In genomic region chr17:62477718-62478401, GRCh38 we compare ENCODE assay signal across 8 cellular contexts. TPM values are rescaled to one million over a fixed set of nuclear protein-coding genes. Genes with fewer than 3 reads are reported as not detected.
DNase-seq lines count a peak whose midpoint lies in the region; ATAC-seq and TF ChIP-seq lines count a peak whose summit lies in the region.
"Not testable (repeated sequence)": the region's sequence is repeated elsewhere in the genome, so short reads cannot be mapped to it uniquely, and the experiment has no call there.

No MANE protein-coding gene starts in this region.

- H3K9ac ChIP-seq in SK-N-MC (ENCODE audit: insufficient read length), result peak overlapping the region; percentile 74
- H3K9ac ChIP-seq in muscle layer of colon (ENCODE audit: low read length), result not testable (repeated sequence)

- TF ChIP-seq CTCF in fibroblast of villous mesenchyme (IDR thresholded peaks at IDR 0.05; ENCODE audit: insufficient read depth, low read depth, low read length), result not testable (repeated sequence)

- CTCF ChIA-PET in activated naive CD4-positive, alpha-beta T cell treated with anti-CD3 and anti-CD28 coated beads for 36 hours (lab: Charles Lee), result not testable (repeated sequence)

- peak overlapping the region; percentile 36 for H3K27ac Mint-ChIP-seq in activated naive CD4-positive, alpha-beta T cell treated with anti-CD3 and anti-CD28 coated beads for 36 hours

- intact Hi-C loops in activated naive CD4-positive, alpha-beta T cell treated with anti-CD3 and anti-CD28 coated beads for 36 hours (cut with micrococcal nuclease), result loop anchor here (5.0 kb wide), 2 partner anchors 56 to 489 kb away; partner anchors contain the start of genes METTL2A and TANC2

- peak overlapping the region; percentile 73 for H3K4me3 Mint-ChIP-seq in activated naive CD4-positive, alpha-beta T cell treated with anti-CD3 and anti-CD28 coated beads for 36 hours

- DNase-seq in D341Med (ENCODE audit: low spot score), result peak; percentile 76
- DNase-seq in SK-N-MC (ENCODE audit: low read depth, low spot score); fibroblast of villous mesenchyme (ENCODE audit: low read depth): not testable (repeated sequence)
- DNase-seq in activated naive CD4-positive, alpha-beta T cell treated with anti-CD3 and anti-CD28 coated beads for 36 hours, result peak; percentile 42
- DNase-seq in stimulated activated CD8-positive, alpha-beta memory T cell treated with anti-CD3 and anti-CD28 coated beads, Interleukin-4, amount 100 ng/mL, for 24 hours (ENCODE audit: low read depth), result peak; percentile 11

- H3K36me3 ChIP-seq in SK-N-MC (ENCODE audit: insufficient read depth, low read length); muscle layer of colon (ENCODE audit: insufficient read depth, low read length): not testable (repeated sequence)

- H3K9me3 Mint-ChIP-seq in activated naive CD4-positive, alpha-beta T cell treated with anti-CD3 and anti-CD28 coated beads for 36 hours, result not testable (repeated sequence)

- not testable (repeated sequence) for H3K27ac ChIP-seq in SK-N-MC
- H3K27ac ChIP-seq in muscle layer of colon (ENCODE audit: low read depth, low read length), result peak overlapping the region; percentile 68

- not testable (repeated sequence) for H3K36me3 Mint-ChIP-seq in activated naive CD4-positive, alpha-beta T cell treated with anti-CD3 and anti-CD28 coated beads for 36 hours (ENCODE audit: low read depth)

- H3K27me3 Mint-ChIP-seq in activated naive CD4-positive, alpha-beta T cell treated with anti-CD3 and anti-CD28 coated beads for 36 hours (ENCODE audit: low read depth), result not testable (repeated sequence)

- H3K4me3 ChIP-seq in SK-N-MC (peak overlapping the region; percentile 85), fibroblast of villous mesenchyme (ENCODE audit: low read depth, low read length) (peak overlapping the region; percentile 64), muscle layer of colon (ENCODE audit: low read depth in 1 of 2, low read length in 2 of 2) (peak overlapping the region; percentile 55 to 57)

- H3K4me1 Mint-ChIP-seq in activated naive CD4-positive, alpha-beta T cell treated with anti-CD3 and anti-CD28 coated beads for 36 hours (ENCODE audit: low read depth), result peaks cover 30% of the 10 kb centered on the region

- not testable (repeated sequence) for H3K4me1 ChIP-seq in muscle layer of colon (ENCODE audit: insufficient read depth, low read length)

- H3K9me3 ChIP-seq in SK-N-MC (ENCODE audit: low read depth, low read length); muscle layer of colon (ENCODE audit: low read length): not testable (repeated sequence)

- ATAC-seq in GM21515 (IDR thresholded peaks at IDR 0.05; ENCODE audit: unreplicated experiment) (peak; percentile 25), HG03460 (IDR thresholded peaks at IDR 0.05; ENCODE audit: unreplicated experiment) (peak; percentile 22)

- not testable (repeated sequence) for H3K27me3 ChIP-seq in muscle layer of colon (ENCODE audit: control insufficient read depth in 1 of 2, insufficient read depth in 2 of 2, low read length in 2 of 2)

RNA-seq across cellular contexts. Expression of gene TLK2, which starts 0.8 kb away (rescaled TPM):
- total RNA-seq in activated naive CD4-positive, alpha-beta T cell treated with anti-CD3 and anti-CD28 coated beads for 36 hours, result 10 to 100 TPM; 27.1 to 29.5 TPM
- 49.3 and 60.0 TPM in 2 replicates for total RNA-seq in fibroblast of villous mesenchyme

RNA-seq across cellular contexts. Expression of gene METTL2A, which starts 54.2 kb away (rescaled TPM):
- 10 to 100 TPM; 22.4 to 24.6 TPM for total RNA-seq in activated naive CD4-positive, alpha-beta T cell treated with anti-CD3 and anti-CD28 coated beads for 36 hours
- 22.2 and 29.4 TPM in 2 replicates for total RNA-seq in fibroblast of villous mesenchyme
